ENCODE assay signal across 27 cellular contexts in the genomic region with DNA sequence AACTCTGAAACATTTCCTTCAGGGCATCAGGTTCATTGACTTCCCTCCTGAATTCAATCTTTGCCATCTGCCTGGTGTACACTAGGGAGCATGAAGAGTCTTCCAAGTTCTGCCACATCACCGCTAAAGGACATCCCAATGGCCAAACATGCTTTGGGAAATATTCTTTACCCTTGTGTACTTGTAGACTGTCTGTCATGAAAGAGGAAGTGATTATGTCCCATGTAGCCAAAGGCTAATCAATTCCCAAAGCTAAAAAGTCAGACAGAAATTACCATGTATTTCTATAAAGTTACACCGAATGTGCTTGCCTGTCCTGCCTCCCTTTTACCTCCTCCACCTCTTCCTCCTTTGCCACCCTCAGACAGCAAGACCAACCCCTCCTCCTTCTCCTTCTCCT. TPM values are rescaled to one million over a fixed set of nuclear protein-coding genes. Genes with fewer than 3 reads are reported as not detected.
"Had no signal": no experiment of that assay in that cellular context is flagged by ENCODE, and none has a peak within 500 bp of the region (broad histone marks: within the 10 kb centered on the region; RNA-seq: fewer than 3 reads in every experiment).

No MANE protein-coding gene starts in this region.

- H3K9me3 Mint-ChIP-seq: stimulated activated effector memory CD8-positive, alpha-beta T cell treated with anti-CD3 and anti-CD28 coated beads, Interleukin-12 subunit alpha, Interleukin-12 subunit beta, amount 100 ng/mL, for 72 hours had no signal

- H3K4me1 ChIP-seq: adrenal gland, ascending aorta, tibial artery had no signal

- H3K36me3 Mint-ChIP-seq: stimulated activated effector memory CD8-positive, alpha-beta T cell treated with anti-CD3 and anti-CD28 coated beads, Interleukin-12 subunit alpha, Interleukin-12 subunit beta, amount 100 ng/mL, for 72 hours had no signal

- H3K27ac Mint-ChIP-seq: activated naive CD8-positive, alpha-beta T cell; stimulated activated effector memory CD8-positive, alpha-beta T cell treated with anti-CD3 and anti-CD28 coated beads, Interleukin-12 subunit alpha, Interleukin-12 subunit beta, amount 100 ng/mL, for 72 hours; stimulated activated naive CD8-positive, alpha-beta T cell treated with anti-CD3 and anti-CD28 coated beads, Interleukin-15, amount 100 ng/mL, for 72 hours; T-helper 2 cell treated with Interferon-gamma antibody and Interleukin-4, amounts not matched to agents 5 μg/mL and 100 μg/mL, for 36 hours had no signal

- H3K27me3 ChIP-seq: ascending aorta had no signal

- H3K36me3 ChIP-seq: adrenal gland, ascending aorta, brain microvascular endothelial cell, heart right ventricle, tibial artery, WERI-Rb-1 had no signal

- H3K4me3 Mint-ChIP-seq: activated naive CD8-positive, alpha-beta T cell; stimulated activated effector memory CD8-positive, alpha-beta T cell treated with anti-CD3 and anti-CD28 coated beads, Interleukin-12 subunit alpha, Interleukin-12 subunit beta, amount 100 ng/mL, for 72 hours; stimulated activated naive CD8-positive, alpha-beta T cell treated with anti-CD3 and anti-CD28 coated beads, Interleukin-15, amount 100 ng/mL, for 72 hours; T-helper 2 cell treated with Interferon-gamma antibody and Interleukin-4, amounts not matched to agents 5 μg/mL and 100 μg/mL, for 36 hours had no signal

- DNase-seq: activated CD4-positive, CD25-positive, alpha-beta regulatory T cell treated with anti-CD3 and anti-CD28 coated beads, Interleukin-2, amount 50 U/mL, for 72 hours; activated T-cell treated with anti-CD3 and anti-CD28 coated beads, Interleukin-2, amount 50 U/mL, for 1 hour; adrenal gland; brain microvascular endothelial cell; central memory CD4-positive, alpha-beta T cell; heart right ventricle; left colon; mesenchymal stem cell; mucosa of descending colon; occipital lobe; posterior cingulate gyrus; stimulated activated CD4-positive, alpha-beta T cell treated with anti-CD3 and anti-CD28 coated beads, Interleukin-2, amount 100 ng/mL, for 24 hours; stimulated activated naive CD8-positive, alpha-beta T cell treated with anti-CD3 and anti-CD28 coated beads, Interleukin-15, amount 100 ng/mL, for 72 hours; tibial artery; WERI-Rb-1 had no signal

- H3K4me3 ChIP-seq: adrenal gland, ascending aorta, heart right ventricle, mucosa of descending colon, tibial artery had no signal

- ATAC-seq: left colon, mucosa of descending colon, sciatic nerve had no signal

- H3K27ac ChIP-seq: adrenal gland, ascending aorta, brain microvascular endothelial cell, heart right ventricle, tibial artery, WERI-Rb-1 had no signal

- H3K9me3 ChIP-seq: adrenal gland, ascending aorta, mucosa of descending colon had no signal

RNA-seq across cellular contexts. Expression of a gene that starts 49.9 kb away (rescaled TPM):
- total RNA-seq: adrenal gland, ascending aorta, epithelial cell of proximal tubule, heart right ventricle, left colon, lower leg skin, mucosa of descending colon, occipital lobe, renal cortical epithelial cell, sciatic nerve, urinary bladder had no signal
- polyA plus RNA-seq: adrenal gland, heart right ventricle, keratinocyte, neural cell, small intestine, urinary bladder had no signal
